In genomic region chr10:125822878-125823662, GRCh38 we compare ENCODE assay signal across 8 cellular contexts. TPM values are rescaled to one million over a fixed set of nuclear protein-coding genes. Genes with fewer than 3 reads are reported as not detected.
DNase-seq lines count a peak whose midpoint lies in the region; ATAC-seq and TF ChIP-seq lines count a peak whose summit lies in the region.

BCCIP (plus strand) TSS chr10:125823546; CDS start chr10:125823558, 12 bp downstream.
UROS (minus strand) TSS chr10:125823258; CDS start chr10:125816499, 6,759 bp downstream.

- peaks cover 21% of the 10 kb centered on the region for H3K4me1 Mint-ChIP-seq in activated naive CD8-positive, alpha-beta T cell treated with anti-CD3 and anti-CD28 coated beads, Interleukin-2, amount 10 ng/mL, durations not matched to agents 7 days and 5 days

- H3K27ac ChIP-seq in SU-DHL-6 (ENCODE audit: low read depth, low read length) (peak within 1 kb of the TSS; percentile 80), cardiac muscle cell (peak within 1 kb of the TSS; percentile 98), parathyroid adenoma (peak within 1 kb of the TSS; percentile 97), tibial artery (peak within 1 kb of the TSS; percentile 76 to 85)

- H3K36me3 ChIP-seq in SU-DHL-6 (ENCODE audit: low read length), result peaks cover 10% of the 10 kb centered on the region
- peaks cover 6% of the 10 kb centered on the region for H3K36me3 ChIP-seq in cardiac muscle cell
- H3K36me3 ChIP-seq in parathyroid adenoma (ENCODE audit: control insufficient read depth, insufficient read depth, low read length), result no peaks in the 10 kb centered on the region
- H3K36me3 ChIP-seq in tibial artery, result peaks cover under 1 to 18% (median 9%) of the 10 kb centered on the region in 3 donors

- no peak for TF ChIP-seq CTCF in GM12865 (IDR thresholded peaks at IDR 0.05; ENCODE audit: insufficient read depth, low read depth, low read length, missing control alignments)
- TF ChIP-seq CTCF in SU-DHL-6 (IDR thresholded peaks at IDR 0.05; ENCODE audit: insufficient read depth, low read length, poor library complexity, severe bottlenecking), result no peak
- TF ChIP-seq CTCF in cardiac muscle cell (IDR thresholded peaks at IDR 0.05; ENCODE audit: low read depth, low read length), result no peak
- peak; percentile 15 for TF ChIP-seq CTCF in parathyroid adenoma (IDR thresholded peaks at IDR 0.05)
- TF ChIP-seq CTCF in tibial artery (IDR thresholded peaks at IDR 0.05), result no peak

- H3K4me2 ChIP-seq in SU-DHL-6 (ENCODE audit: low read depth, low read length, poor library complexity, severe bottlenecking), result peak within 1 kb of the TSS; percentile 79
- H3K4me2 ChIP-seq in parathyroid adenoma (ENCODE audit: low read length), result peak within 1 kb of the TSS; percentile 59

- DNase-seq in GM12865 (ENCODE audit: low read depth) (peak; percentile 95), NCI-H1417 (lab: John Stamatoyannopoulos, UW) (peak; percentile 81 to 95 (median 90)), cardiac muscle cell (ENCODE audit: low read depth in 1 of 2, low spot score in 1 of 2) (peak; percentile 93 to 95), tibial artery (peak; percentile 89 to 93)
- peak; percentile 92 for DNase-seq in activated naive CD8-positive, alpha-beta T cell treated with anti-CD3 and anti-CD28 coated beads, Interleukin-2, amount 10 ng/mL, durations not matched to agents 7 days and 5 days

- ATAC-seq in HG02763 (IDR thresholded peaks at IDR 0.05; ENCODE audit: unreplicated experiment), result peak; percentile 72
- peak; percentile 89 for ATAC-seq in activated naive CD8-positive, alpha-beta T cell treated with anti-CD3 and anti-CD28 coated beads, Interleukin-2, amount 10 ng/mL, durations not matched to agents 7 days and 5 days (ENCODE audit: low read depth)

- no peaks in the 10 kb centered on the region for H3K27me3 Mint-ChIP-seq in activated naive CD8-positive, alpha-beta T cell treated with anti-CD3 and anti-CD28 coated beads, Interleukin-2, amount 10 ng/mL, durations not matched to agents 7 days and 5 days

- H3K27ac Mint-ChIP-seq in activated naive CD8-positive, alpha-beta T cell treated with anti-CD3 and anti-CD28 coated beads, Interleukin-2, amount 10 ng/mL, durations not matched to agents 7 days and 5 days, result peak within 1 kb of the TSS; percentile 81

- POLR2A ChIA-PET in activated naive CD8-positive, alpha-beta T cell treated with anti-CD3 and anti-CD28 coated beads, Interleukin-2, amount 10 ng/mL, durations not matched to agents 7 days and 5 days (lab: Charles Lee), result interaction anchor here (0.9 to 1.7 kb wide), 7 partner anchors 8 to 105 kb away, joined by 4 to 20 read pairs (median 4); partner anchors contain the start of gene EDRF1

- H3K79me2 ChIP-seq in SU-DHL-6 (ENCODE audit: insufficient read depth, low read length) (peaks cover 48% of the 10 kb centered on the region), parathyroid adenoma (peaks cover 21% of the 10 kb centered on the region)

- no peaks in the 10 kb centered on the region for H3K9me3 Mint-ChIP-seq in activated naive CD8-positive, alpha-beta T cell treated with anti-CD3 and anti-CD28 coated beads, Interleukin-2, amount 10 ng/mL, durations not matched to agents 7 days and 5 days

- H3K4me3 ChIP-seq in GM12865 (ENCODE audit: low read depth, low read length) (peak within 1 kb of the TSS; percentile 89), SU-DHL-6 (ENCODE audit: insufficient read depth, low read length, poor library complexity, severe bottlenecking) (peak within 1 kb of the TSS; percentile 86), cardiac muscle cell (peak within 1 kb of the TSS; percentile 87), parathyroid adenoma (ENCODE audit: low read depth, low read length) (peak within 1 kb of the TSS; percentile 84), tibial artery (peak within 1 kb of the TSS; percentile 77 to 90)

- H2AFZ ChIP-seq in SU-DHL-6 (ENCODE audit: low read depth, low read length, severe bottlenecking) (peak within 1 kb of the TSS; percentile 75), parathyroid adenoma (peak within 1 kb of the TSS; percentile 98)

- peak within 1 kb of the TSS; percentile 79 for H3K9ac ChIP-seq in SU-DHL-6 (ENCODE audit: low read length)
- peak within 1 kb of the TSS; percentile 87 for H3K9ac ChIP-seq in parathyroid adenoma

- H3K9me3 ChIP-seq in SU-DHL-6 (ENCODE audit: insufficient read depth, low read length), result no peaks in the 10 kb centered on the region
- H3K9me3 ChIP-seq in cardiac muscle cell (ENCODE audit: low read depth), result no peaks in the 10 kb centered on the region
- H3K9me3 ChIP-seq in parathyroid adenoma (ENCODE audit: control insufficient read depth, low read length), result no peaks in the 10 kb centered on the region
- H3K9me3 ChIP-seq in tibial artery, result no peaks in the 10 kb centered on the region

- H3K4me1 ChIP-seq in cardiac muscle cell (ENCODE audit: low read depth) (peaks cover 5% of the 10 kb centered on the region), parathyroid adenoma (peaks cover 10% of the 10 kb centered on the region), tibial artery (peaks cover 0 to 36% (median 24%) of the 10 kb centered on the region in 4 donors)

- no peaks in the 10 kb centered on the region for H3K9me2 ChIP-seq in SU-DHL-6 (replicated peaks; ENCODE audit: insufficient read depth, low read length)

- H3F3A ChIP-seq in SU-DHL-6 (ENCODE audit: insufficient read depth), result peaks cover 4% of the 10 kb centered on the region; the same call in 1 of the 2 replicates

- peak within 1 kb of the TSS; percentile 80 for H3K4me3 Mint-ChIP-seq in activated naive CD8-positive, alpha-beta T cell treated with anti-CD3 and anti-CD28 coated beads, Interleukin-2, amount 10 ng/mL, durations not matched to agents 7 days and 5 days

- H4K20me1 ChIP-seq in SU-DHL-6 (ENCODE audit: low read depth, low read length), result 0 out of 2 replicates have a peak, but pooled peaks cover 4% of the 10 kb centered on the region

- H3K27me3 ChIP-seq in SU-DHL-6 (ENCODE audit: low read length) (no peaks in the 10 kb centered on the region), cardiac muscle cell (no peaks in the 10 kb centered on the region), parathyroid adenoma (ENCODE audit: control insufficient read depth, insufficient read depth, low read length) (no peaks in the 10 kb centered on the region), tibial artery (no peaks in the 10 kb centered on the region)

- peaks cover 6% of the 10 kb centered on the region for H3K36me3 Mint-ChIP-seq in activated naive CD8-positive, alpha-beta T cell treated with anti-CD3 and anti-CD28 coated beads, Interleukin-2, amount 10 ng/mL, durations not matched to agents 7 days and 5 days

- intact Hi-C loops in tibial artery (cut with DNase I; ENCODE audit: low total_unique reads), result loop anchor here (10.0 kb wide), 1 partner anchor 98 kb away; no protein-coding TSS in a partner anchor

RNA-seq across cellular contexts. Expression of gene BCCIP, which starts in this region (rescaled TPM):
- total RNA-seq in activated naive CD8-positive, alpha-beta T cell treated with anti-CD3 and anti-CD28 coated beads, Interleukin-2, amount 10 ng/mL, durations not matched to agents 7 days and 5 days, result 10 to 100 TPM; 44.3 to 44.9 TPM
- 34.2 and 44.6 TPM in 2 replicates for total RNA-seq in cardiac muscle cell
- polyA plus RNA-seq in cardiac muscle cell, result 80.2 and 93.9 TPM in 2 replicates

RNA-seq across cellular contexts. Expression of gene UROS, which starts in this region (rescaled TPM):
- total RNA-seq in activated naive CD8-positive, alpha-beta T cell treated with anti-CD3 and anti-CD28 coated beads, Interleukin-2, amount 10 ng/mL, durations not matched to agents 7 days and 5 days, result 10 to 100 TPM; 45.4 to 45.9 TPM
- total RNA-seq in cardiac muscle cell, result 88.4 and 121 TPM in 2 replicates
- polyA plus RNA-seq in cardiac muscle cell, result 160 and 211 TPM in 2 replicates

Comparison
In these comparisons a context has a peak if more than half of its experiments do, and no peak if none do; other contexts are left out.
1. Peak in every context shown above with its lines: DNase-seq, ATAC-seq, H3K4me3 ChIP-seq and H3K27ac ChIP-seq.